ENCODE assay signal across 1 cellular context in genomic region chr22:30566125-30566524, GRCh38.
TF ChIP-seq lines count a peak whose summit lies in the region.

No MANE protein-coding gene starts in this region.

TF ChIP-seq in HCT116, 20 proteins besides CTCF, POLR2A, EP300 and RAD21 (continued from another document):
- TF ChIP-seq, protein P1, sequence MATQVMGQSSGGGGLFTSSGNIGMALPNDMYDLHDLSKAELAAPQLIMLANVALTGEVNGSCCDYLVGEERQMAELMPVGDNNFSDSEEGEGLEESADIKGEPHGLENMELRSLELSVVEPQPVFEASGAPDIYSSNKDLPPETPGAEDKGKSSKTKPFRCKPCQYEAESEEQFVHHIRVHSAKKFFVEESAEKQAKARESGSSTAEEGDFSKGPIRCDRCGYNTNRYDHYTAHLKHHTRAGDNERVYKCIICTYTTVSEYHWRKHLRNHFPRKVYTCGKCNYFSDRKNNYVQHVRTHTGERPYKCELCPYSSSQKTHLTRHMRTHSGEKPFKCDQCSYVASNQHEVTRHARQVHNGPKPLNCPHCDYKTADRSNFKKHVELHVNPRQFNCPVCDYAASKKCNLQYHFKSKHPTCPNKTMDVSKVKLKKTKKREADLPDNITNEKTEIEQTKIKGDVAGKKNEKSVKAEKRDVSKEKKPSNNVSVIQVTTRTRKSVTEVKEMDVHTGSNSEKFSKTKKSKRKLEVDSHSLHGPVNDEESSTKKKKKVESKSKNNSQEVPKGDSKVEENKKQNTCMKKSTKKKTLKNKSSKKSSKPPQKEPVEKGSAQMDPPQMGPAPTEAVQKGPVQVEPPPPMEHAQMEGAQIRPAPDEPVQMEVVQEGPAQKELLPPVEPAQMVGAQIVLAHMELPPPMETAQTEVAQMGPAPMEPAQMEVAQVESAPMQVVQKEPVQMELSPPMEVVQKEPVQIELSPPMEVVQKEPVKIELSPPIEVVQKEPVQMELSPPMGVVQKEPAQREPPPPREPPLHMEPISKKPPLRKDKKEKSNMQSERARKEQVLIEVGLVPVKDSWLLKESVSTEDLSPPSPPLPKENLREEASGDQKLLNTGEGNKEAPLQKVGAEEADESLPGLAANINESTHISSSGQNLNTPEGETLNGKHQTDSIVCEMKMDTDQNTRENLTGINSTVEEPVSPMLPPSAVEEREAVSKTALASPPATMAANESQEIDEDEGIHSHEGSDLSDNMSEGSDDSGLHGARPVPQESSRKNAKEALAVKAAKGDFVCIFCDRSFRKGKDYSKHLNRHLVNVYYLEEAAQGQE (IDR thresholded peaks at IDR 0.05; ENCODE audit: low read depth) = no peak
- TF ChIP-seq YY1 (IDR thresholded peaks at IDR 0.05; ENCODE audit: extremely low read depth, insufficient replicate concordance, low read depth, low read length) (no peak), EZH2phosphoT487 (IDR thresholded peaks at IDR 0.05; ENCODE audit: borderline replicate concordance) (no peak), CEBPB (IDR thresholded peaks at IDR 0.05; ENCODE audit: low read depth) (no peak), ZNF274 (IDR thresholded peaks at IDR 0.05; ENCODE audit: low read depth, low read length) (no peak)
